In the genomic region with DNA sequence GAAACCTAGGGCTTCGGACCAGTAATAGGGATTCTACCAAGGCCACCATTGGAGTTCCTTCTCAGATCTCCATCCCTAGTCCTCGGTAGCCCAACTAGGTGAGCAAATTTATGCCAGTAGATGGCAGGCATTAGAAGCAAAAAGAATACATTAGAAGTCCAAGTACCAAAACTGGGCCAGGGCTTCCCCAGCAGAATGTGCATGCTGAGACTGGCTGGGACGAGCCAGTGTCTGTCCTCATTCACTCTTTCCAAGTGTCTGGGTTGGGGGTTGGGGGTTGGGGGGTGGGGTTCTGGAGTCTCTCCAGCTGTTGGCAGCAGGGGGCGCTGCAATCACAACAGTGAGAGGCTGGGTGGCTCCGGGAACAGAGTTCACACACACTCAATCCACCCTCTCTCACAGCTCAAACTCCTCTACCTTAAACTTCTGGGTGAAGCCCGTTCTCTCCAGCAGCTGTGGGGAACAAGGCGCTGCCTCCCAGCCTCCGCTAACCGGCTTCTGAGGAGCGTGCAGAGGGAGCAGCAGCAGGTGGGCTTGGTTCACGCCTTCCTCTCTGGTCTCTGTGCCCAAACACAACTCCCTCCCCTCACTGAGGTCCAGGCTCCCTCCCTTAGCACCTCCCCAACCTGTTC, we compare ENCODE assay signal across 1 cellular context.
TF ChIP-seq lines count a peak whose summit lies in the region.

No MANE protein-coding gene starts in this region.

TF ChIP-seq in WTC11, 78 proteins besides CTCF, POLR2A, EP300 and RAD21 (continued from another document):
- TF ChIP-seq ZNF423 (CRISPR knock-in tag; IDR thresholded peaks at IDR 0.05) (no peak), MYBL2 (CRISPR knock-in tag; IDR thresholded peaks at IDR 0.05) (no peak), TEAD1 (CRISPR knock-in tag; IDR thresholded peaks at IDR 0.05) (no peak), NFE2L1 (CRISPR knock-in tag; IDR thresholded peaks at IDR 0.05) (no peak), FOXP1 (CRISPR knock-in tag; IDR thresholded peaks at IDR 0.05; ENCODE audit: borderline replicate concordance) (no peak), NR2C2 (CRISPR knock-in tag; IDR thresholded peaks at IDR 0.05) (no peak), ETV6 (CRISPR knock-in tag; IDR thresholded peaks at IDR 0.05) (no peak)
- TF ChIP-seq, protein P1, sequence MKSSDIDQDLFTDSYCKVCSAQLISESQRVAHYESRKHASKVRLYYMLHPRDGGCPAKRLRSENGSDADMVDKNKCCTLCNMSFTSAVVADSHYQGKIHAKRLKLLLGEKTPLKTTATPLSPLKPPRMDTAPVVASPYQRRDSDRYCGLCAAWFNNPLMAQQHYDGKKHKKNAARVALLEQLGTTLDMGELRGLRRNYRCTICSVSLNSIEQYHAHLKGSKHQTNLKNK (CRISPR knock-in tag; IDR thresholded peaks at IDR 0.05), result no peak
- TF ChIP-seq, protein P2, sequence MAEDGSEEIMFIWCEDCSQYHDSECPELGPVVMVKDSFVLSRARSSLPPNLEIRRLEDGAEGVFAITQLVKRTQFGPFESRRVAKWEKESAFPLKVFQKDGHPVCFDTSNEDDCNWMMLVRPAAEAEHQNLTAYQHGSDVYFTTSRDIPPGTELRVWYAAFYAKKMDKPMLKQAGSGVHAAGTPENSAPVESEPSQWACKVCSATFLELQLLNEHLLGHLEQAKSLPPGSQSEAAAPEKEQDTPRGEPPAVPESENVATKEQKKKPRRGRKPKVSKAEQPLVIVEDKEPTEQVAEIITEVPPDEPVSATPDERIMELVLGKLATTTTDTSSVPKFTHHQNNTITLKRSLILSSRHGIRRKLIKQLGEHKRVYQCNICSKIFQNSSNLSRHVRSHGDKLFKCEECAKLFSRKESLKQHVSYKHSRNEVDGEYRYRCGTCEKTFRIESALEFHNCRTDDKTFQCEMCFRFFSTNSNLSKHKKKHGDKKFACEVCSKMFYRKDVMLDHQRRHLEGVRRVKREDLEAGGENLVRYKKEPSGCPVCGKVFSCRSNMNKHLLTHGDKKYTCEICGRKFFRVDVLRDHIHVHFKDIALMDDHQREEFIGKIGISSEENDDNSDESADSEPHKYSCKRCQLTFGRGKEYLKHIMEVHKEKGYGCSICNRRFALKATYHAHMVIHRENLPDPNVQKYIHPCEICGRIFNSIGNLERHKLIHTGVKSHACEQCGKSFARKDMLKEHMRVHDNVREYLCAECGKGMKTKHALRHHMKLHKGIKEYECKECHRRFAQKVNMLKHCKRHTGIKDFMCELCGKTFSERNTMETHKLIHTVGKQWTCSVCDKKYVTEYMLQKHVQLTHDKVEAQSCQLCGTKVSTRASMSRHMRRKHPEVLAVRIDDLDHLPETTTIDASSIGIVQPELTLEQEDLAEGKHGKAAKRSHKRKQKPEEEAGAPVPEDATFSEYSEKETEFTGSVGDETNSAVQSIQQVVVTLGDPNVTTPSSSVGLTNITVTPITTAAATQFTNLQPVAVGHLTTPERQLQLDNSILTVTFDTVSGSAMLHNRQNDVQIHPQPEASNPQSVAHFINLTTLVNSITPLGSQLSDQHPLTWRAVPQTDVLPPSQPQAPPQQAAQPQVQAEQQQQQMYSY (CRISPR knock-in tag; IDR thresholded peaks at IDR 0.05), result no peak
- TF ChIP-seq, protein P3, sequence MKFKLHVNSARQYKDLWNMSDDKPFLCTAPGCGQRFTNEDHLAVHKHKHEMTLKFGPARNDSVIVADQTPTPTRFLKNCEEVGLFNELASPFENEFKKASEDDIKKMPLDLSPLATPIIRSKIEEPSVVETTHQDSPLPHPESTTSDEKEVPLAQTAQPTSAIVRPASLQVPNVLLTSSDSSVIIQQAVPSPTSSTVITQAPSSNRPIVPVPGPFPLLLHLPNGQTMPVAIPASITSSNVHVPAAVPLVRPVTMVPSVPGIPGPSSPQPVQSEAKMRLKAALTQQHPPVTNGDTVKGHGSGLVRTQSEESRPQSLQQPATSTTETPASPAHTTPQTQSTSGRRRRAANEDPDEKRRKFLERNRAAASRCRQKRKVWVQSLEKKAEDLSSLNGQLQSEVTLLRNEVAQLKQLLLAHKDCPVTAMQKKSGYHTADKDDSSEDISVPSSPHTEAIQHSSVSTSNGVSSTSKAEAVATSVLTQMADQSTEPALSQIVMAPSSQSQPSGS (CRISPR knock-in tag; IDR thresholded peaks at IDR 0.05; ENCODE audit: borderline replicate concordance, low read depth), result no peak
